In the genomic region with DNA sequence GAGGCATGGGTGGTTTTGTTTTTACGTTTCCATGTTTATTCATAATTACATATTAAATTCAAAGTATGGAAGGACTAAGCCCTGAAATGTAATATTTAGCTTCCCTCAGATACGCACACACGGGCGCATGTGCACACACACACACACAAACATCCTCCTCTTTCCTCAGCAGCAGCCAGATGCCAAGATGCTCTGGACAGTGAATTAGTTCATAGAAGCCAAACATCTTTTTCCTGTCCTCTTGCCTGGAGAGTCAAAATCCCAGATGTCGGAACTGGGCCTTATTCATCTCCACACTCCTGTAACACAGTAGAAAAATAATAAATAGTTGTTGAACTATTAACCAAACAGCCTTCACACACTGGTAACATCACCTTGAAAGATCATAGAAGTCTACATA, we compare ENCODE assay signal across 27 cellular contexts.
"Had no signal": no experiment of that assay in that cellular context is flagged by ENCODE, and none has a peak within 500 bp of the region (broad histone marks: within the 10 kb centered on the region; RNA-seq: fewer than 3 reads in every experiment).

No MANE protein-coding gene starts in this region.

- ATAC-seq: lower lobe of right lung, natural killer cell, right lobe of liver, upper lobe of right lung had no signal

- H3K36me3 ChIP-seq: lower lobe of right lung, neural progenitor cell, neutrophil, right lobe of liver, spleen, suprapubic skin, thoracic aorta, tibial artery, upper lobe of right lung had no signal

- H3K4me1 ChIP-seq: lower lobe of right lung, neural progenitor cell, parathyroid adenoma, psoas muscle, right lobe of liver, spleen, suprapubic skin, tibial artery, upper lobe of right lung had no signal

- H3K27ac Mint-ChIP-seq: immature natural killer cell; natural killer cell; nephron progenitor cell; neural progenitor cell; stimulated activated effector memory CD8-positive, alpha-beta T cell treated with anti-CD3 and anti-CD28 coated beads, Interleukin-12 subunit alpha, Interleukin-12 subunit beta, amount 100 ng/mL, for 72 hours; stimulated activated naive CD8-positive, alpha-beta T cell treated with anti-CD3 and anti-CD28 coated beads, Interleukin-15, Interleukin-2, amounts not matched to agents 100 ng/mL and 50 ng/mL, for 24 hours had no signal

- DNase-seq: head of caudate nucleus; hypothalamus; immature natural killer cell; kidney; lower lobe of right lung; mammary epithelial cell; mesenchymal stem cell; naive B cell; natural killer cell; nephron progenitor cell; occipital lobe; right lobe of liver; spleen; stimulated activated CD4-positive, alpha-beta T cell treated with anti-CD3 and anti-CD28 coated beads, Interleukin-4, amount 100 ng/mL, for 24 hours; stimulated activated naive CD4-positive, alpha-beta T cell; tibial artery; trophoblast cell; upper lobe of right lung had no signal

- H3K4me1 Mint-ChIP-seq: immature natural killer cell; naive B cell; natural killer cell; stimulated activated effector memory CD8-positive, alpha-beta T cell treated with anti-CD3 and anti-CD28 coated beads, Interleukin-12 subunit alpha, Interleukin-12 subunit beta, amount 100 ng/mL, for 72 hours had no signal

- H3K9me3 ChIP-seq: lower lobe of right lung, neutrophil, psoas muscle, right lobe of liver, suprapubic skin, thoracic aorta, tibial artery, upper lobe of right lung had no signal

- H3K27ac ChIP-seq: lower lobe of right lung, neural progenitor cell, neutrophil, parathyroid adenoma, psoas muscle, right lobe of liver, skin epidermis, spleen, suprapubic skin, thoracic aorta, tibial artery, upper lobe of right lung had no signal

- H3K9me3 Mint-ChIP-seq: immature natural killer cell; natural killer cell; neural progenitor cell; stimulated activated effector memory CD8-positive, alpha-beta T cell treated with anti-CD3 and anti-CD28 coated beads, Interleukin-12 subunit alpha, Interleukin-12 subunit beta, amount 100 ng/mL, for 72 hours; stimulated activated naive CD8-positive, alpha-beta T cell treated with anti-CD3 and anti-CD28 coated beads, Interleukin-15, Interleukin-2, amounts not matched to agents 100 ng/mL and 50 ng/mL, for 24 hours had no signal

- H3K27me3 ChIP-seq: neural progenitor cell, neutrophil, right lobe of liver, spleen, suprapubic skin, tibial artery, upper lobe of right lung had no signal

- H3K4me3 ChIP-seq: lower lobe of right lung, neural progenitor cell, psoas muscle, right lobe of liver, skin epidermis, spleen, suprapubic skin, thoracic aorta, tibial artery, upper lobe of right lung had no signal

- H3K36me3 Mint-ChIP-seq: immature natural killer cell; naive B cell; natural killer cell; stimulated activated effector memory CD8-positive, alpha-beta T cell treated with anti-CD3 and anti-CD28 coated beads, Interleukin-12 subunit alpha, Interleukin-12 subunit beta, amount 100 ng/mL, for 72 hours had no signal

- H3K4me3 Mint-ChIP-seq: immature natural killer cell; naive B cell; natural killer cell; nephron progenitor cell; neural progenitor cell; stimulated activated effector memory CD8-positive, alpha-beta T cell treated with anti-CD3 and anti-CD28 coated beads, Interleukin-12 subunit alpha, Interleukin-12 subunit beta, amount 100 ng/mL, for 72 hours; stimulated activated naive CD8-positive, alpha-beta T cell treated with anti-CD3 and anti-CD28 coated beads, Interleukin-15, Interleukin-2, amounts not matched to agents 100 ng/mL and 50 ng/mL, for 24 hours had no signal
